In genomic region chr14:49867831-49868719, GRCh38 we compare ENCODE assay signal across 8 cellular contexts. TPM values are rescaled to one million over a fixed set of nuclear protein-coding genes. Genes with fewer than 3 reads are reported as not detected.
DNase-seq lines count a peak whose midpoint lies in the region; ATAC-seq and TF ChIP-seq lines count a peak whose summit lies in the region.

No MANE protein-coding gene starts in this region.

- H3K36me3 Mint-ChIP-seq in HFFc6 (ENCODE audit: low read depth): no peaks in the 10 kb centered on the region

- no peak for TF ChIP-seq CTCF in GM06990 (IDR thresholded peaks at IDR 0.05; ENCODE audit: insufficient read depth, low read length, poor library complexity, severe bottlenecking)
- TF ChIP-seq CTCF in HFFc6 (IDR thresholded peaks at IDR 0.05): no peak
- no peak for TF ChIP-seq CTCF in gastroesophageal sphincter (IDR thresholded peaks at IDR 0.05)

- WGBS in gastroesophageal sphincter (ENCODE audit: low coverage in 1 of 2), 2 donors: 0 to 1% methylated on average over 16 to 29 of the region's 57 CpGs

- H3K4me3 Mint-ChIP-seq in HFFc6: peak overlapping the region; percentile 93

- H3K4me3 ChIP-seq in GM06990 (replicated peaks; ENCODE audit: low read depth, low read length) (peak overlapping the region; percentile 59), SJCRH30 (peak overlapping the region; percentile 77), gastroesophageal sphincter (peak overlapping the region; percentile 64 to 79)

- no peaks in the 10 kb centered on the region for H3K9me3 Mint-ChIP-seq in HFFc6

- TF ChIP-seq EP300 in gastroesophageal sphincter (IDR thresholded peaks at IDR 0.05): no peak

- no peaks in the 10 kb centered on the region for H3K27me3 Mint-ChIP-seq in HFFc6 (ENCODE audit: insufficient read depth)

- H3K27ac ChIP-seq in SJCRH30: peak overlapping the region; percentile 39; the same call in 1 of the 2 replicates
- H3K27ac ChIP-seq in gastroesophageal sphincter: peak overlapping the region; percentile 83 to 95 (median 92)
- H3K27ac ChIP-seq in substantia nigra (ENCODE audit: low read depth, low read length, poor library complexity, severe bottlenecking): peak overlapping the region; percentile 94

- peak overlapping the region; percentile 94 for H3K27ac Mint-ChIP-seq in HFFc6

- H3K4me1 ChIP-seq in SJCRH30: no peaks in the 10 kb centered on the region
- peaks cover 0 to 51% (median 7%) of the 10 kb centered on the region in 3 donors for H3K4me1 ChIP-seq in gastroesophageal sphincter

- TF ChIP-seq POLR2A in gastroesophageal sphincter (IDR thresholded peaks at IDR 0.05): peak; percentile 53 to 58

- H3K9me3 ChIP-seq in SJCRH30 (replicated peaks) (no peaks in the 10 kb centered on the region), gastroesophageal sphincter (no peaks in the 10 kb centered on the region)

- peak; percentile 98 for ATAC-seq in gastroesophageal sphincter

- DNase-seq in GM06990 (ENCODE audit: extremely low read depth, insufficient read length) (peak; percentile 98), HFFc6 (peak; percentile 95), MV-4-11 (lab: John Stamatoyannopoulos, UW) (peak; percentile 91), SJCRH30 (peak; percentile 94 to 95), non-pigmented ciliary epithelial cell (ENCODE audit: low read depth) (peak; percentile 65), substantia nigra (lab: John Stamatoyannopoulos, UW) (peak; percentile 56 to 99 (median 92))
- peak; percentile 98 for DNase-seq in activated naive CD4-positive, alpha-beta T cell treated with Interleukin-2 at 50 U/mL for 16 hours

- H3K4me1 Mint-ChIP-seq in HFFc6 (ENCODE audit: low read depth): peaks cover 11% of the 10 kb centered on the region

- no peaks in the 10 kb centered on the region for H3K36me3 ChIP-seq in GM06990 (ENCODE audit: control insufficient read depth, insufficient read depth, low read length)
- H3K36me3 ChIP-seq in SJCRH30: no peaks in the 10 kb centered on the region
- H3K36me3 ChIP-seq in gastroesophageal sphincter: no peaks in the 10 kb centered on the region

- no peaks in the 10 kb centered on the region for H3K27me3 ChIP-seq in GM06990 (replicated peaks; ENCODE audit: control insufficient read depth, insufficient read depth, low read length)
- no peaks in the 10 kb centered on the region for H3K27me3 ChIP-seq in SJCRH30
- no peaks in the 10 kb centered on the region for H3K27me3 ChIP-seq in gastroesophageal sphincter

RNA-seq across cellular contexts. Expression of gene NEMF, which starts 15.5 kb away (rescaled TPM):
- total RNA-seq in HFFc6 (2021; fragmentation: NEBNext Ultra II Directional; extraction: Animal tissue kit (Norgen Biotek cat#: 25700)): 10 to 100 TPM; 55.5 to 69.7 (median 56.9) TPM
- 49.6 and 66.1 TPM in 2 replicates for total RNA-seq in SJCRH30 (2014; rRNA removed; shearing (Covaris generic))
- 10 to 100 TPM; 43.6 to 91.3 (median 68.6) TPM for total RNA-seq in gastroesophageal sphincter

RNA-seq across cellular contexts. Expression of gene ARF6, which starts 24.8 kb away (rescaled TPM):
- total RNA-seq in HFFc6 (2021; fragmentation: NEBNext Ultra II Directional; extraction: Animal tissue kit (Norgen Biotek cat#: 25700)): 100 to 1,000 TPM in 1 of 6 experiments, 10 to 100 TPM in 5; 92.2 to 111 (median 94.7) TPM
- 32.2 and 35.7 TPM in 2 replicates for total RNA-seq in SJCRH30 (2014; rRNA removed; shearing (Covaris generic))
- 10 to 100 TPM; 43.1 to 59.6 (median 51.3) TPM for total RNA-seq in gastroesophageal sphincter

Comparison
In these comparisons a context has a peak if more than half of its experiments do, and no peak if none do; other contexts are left out.
1. Peak in every context shown above with its lines: DNase-seq, ATAC-seq, H3K4me3 ChIP-seq and H3K27ac ChIP-seq.
2. H3K27ac ChIP-seq: peak in every context shown above with its lines; median percentile 94 in substantia nigra; 92 in gastroesophageal sphincter; 39 in SJCRH30.